8 cellular contexts compared by ENCODE assay signal in the genomic region with DNA sequence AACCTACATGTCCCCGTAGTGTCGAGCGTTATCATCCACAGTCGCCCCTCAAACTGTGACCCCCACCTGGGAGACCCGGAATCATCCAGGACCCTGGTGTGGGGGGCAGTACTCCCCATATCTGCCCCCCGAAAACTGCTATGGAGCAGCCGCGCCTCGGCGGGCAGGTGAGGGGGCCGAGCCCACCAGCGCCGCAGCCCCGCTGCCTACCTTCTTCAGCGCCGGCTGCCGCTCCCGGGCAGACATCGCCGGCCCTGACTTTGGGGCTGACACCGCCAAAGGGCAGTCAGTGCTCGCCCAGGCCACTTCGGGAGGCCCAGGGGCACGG. TPM values are rescaled to one million over a fixed set of nuclear protein-coding genes. Genes with fewer than 3 reads are reported as not detected.
DNase-seq lines count a peak whose midpoint lies in the region; ATAC-seq and TF ChIP-seq lines count a peak whose summit lies in the region.

No MANE protein-coding gene starts in this region.

- peaks cover 82% of the 10 kb centered on the region for H3K27me3 Mint-ChIP-seq in MCF 10A (ENCODE audit: insufficient read depth, unreplicated experiment)

- no peaks in the 10 kb centered on the region for H3K36me3 Mint-ChIP-seq in MCF 10A (ENCODE audit: insufficient read depth, unreplicated experiment)

- intact Hi-C loops in breast epithelium (cut with DNase I; ENCODE audit: low total_unique reads) (no loop called here), MCF 10A (cut with micrococcal nuclease) (loop anchor here (10.0 kb wide), 1 partner anchor 523 kb away; no protein-coding TSS in a partner anchor), upper lobe of right lung (cut with DNase I) (no loop called here)

- H3K36me3 ChIP-seq in breast epithelium (no peaks in the 10 kb centered on the region), brain microvascular endothelial cell (replicated peaks) (no peaks in the 10 kb centered on the region), upper lobe of right lung (no peaks in the 10 kb centered on the region)

- H3K9me3 ChIP-seq in breast epithelium: no peaks in the 10 kb centered on the region
- H3K9me3 ChIP-seq in mononuclear cell (ENCODE audit: low read depth, low read length): no peaks in the 10 kb centered on the region
- no peaks in the 10 kb centered on the region for H3K9me3 ChIP-seq in upper lobe of right lung

- in situ Hi-C loops in brain microvascular endothelial cell (cut with HindIII; ENCODE audit: low pct_ligation_motif_present, low sequenced_read_pairs): no loop called here

- ATAC-seq in upper lobe of right lung: no peak
- ATAC-seq in HG03108 (IDR thresholded peaks at IDR 0.05; ENCODE audit: unreplicated experiment): no peak

- peak overlapping the region; percentile 62 to 88 (median 75) for H3K4me3 ChIP-seq in breast epithelium
- H3K4me3 ChIP-seq in brain microvascular endothelial cell (ENCODE audit: low read depth, low read length): peak overlapping the region; percentile 61
- H3K4me3 ChIP-seq in mononuclear cell (ENCODE audit: low read length): peak overlapping the region; percentile 24
- peak overlapping the region; percentile 77 for H3K4me3 ChIP-seq in upper lobe of right lung

- POLR2A ChIA-PET in MCF 10A (lab: Yijun Ruan, JAX) (no interaction called here), HEK293T (lab: Yijun Ruan, JAX) (no interaction called here)

- H3K27me3 ChIP-seq in breast epithelium (peaks cover 0 to 4% of the 10 kb centered on the region in 2 donors), brain microvascular endothelial cell (replicated peaks) (peaks cover 18% of the 10 kb centered on the region), mononuclear cell (ENCODE audit: insufficient read depth, low read length) (peaks cover 68% of the 10 kb centered on the region), upper lobe of right lung (no peaks in the 10 kb centered on the region)

- CTCF ChIA-PET in MCF 10A (lab: Yijun Ruan, JAX): no interaction called here
- CTCF ChIA-PET in HEK293T (lab: Yijun Ruan, JAX): no interaction called here

- no TSS peak for BruUV-seq in MCF 10A (replicated peaks; lab: Mats Ljungman, UMichigan)

- DNase-seq in breast epithelium (ENCODE audit: low spot score in 2 of 2) (no peak), MCF 10A (ENCODE audit: unreplicated experiment) (no peak), brain microvascular endothelial cell (no peak), upper lobe of right lung (no peak), HEK293T (ENCODE audit: extremely low spot score) (no peak)
- no peak for DNase-seq in stimulated activated CD8-positive, alpha-beta memory T cell treated with anti-CD3 and anti-CD28 coated beads, Interleukin-4, amount 100 ng/mL, for 48 hours

- H3K27ac Mint-ChIP-seq in MCF 10A (ENCODE audit: low read depth, unreplicated experiment): no peak overlapping the region

- peak overlapping the region; percentile 71 to 93 for H3K27ac ChIP-seq in breast epithelium
- H3K27ac ChIP-seq in brain microvascular endothelial cell: no peak overlapping the region
- H3K27ac ChIP-seq in upper lobe of right lung: peak overlapping the region; percentile 73

- H3K4me1 ChIP-seq in breast epithelium (peaks cover 0 to 10% of the 10 kb centered on the region in 2 donors), mononuclear cell (ENCODE audit: insufficient read depth, low read length) (peaks cover 28% of the 10 kb centered on the region), upper lobe of right lung (no peaks in the 10 kb centered on the region)

- no peak overlapping the region for H3K4me3 Mint-ChIP-seq in MCF 10A (ENCODE audit: unreplicated experiment)

- TF ChIP-seq CTCF in breast epithelium (IDR thresholded peaks at IDR 0.05): no peak
- no peak for TF ChIP-seq CTCF in MCF 10A (IDR thresholded peaks at IDR 0.05; ENCODE audit: unreplicated experiment)
- TF ChIP-seq CTCF in brain microvascular endothelial cell (IDR thresholded peaks at IDR 0.05; ENCODE audit: low read depth, low read length, missing control alignments): no peak
- no peak for TF ChIP-seq CTCF in upper lobe of right lung (IDR thresholded peaks at IDR 0.05)

- H3K9me3 Mint-ChIP-seq in MCF 10A (ENCODE audit: unreplicated experiment): no peaks in the 10 kb centered on the region

- peaks cover 4% of the 10 kb centered on the region for H3K4me1 Mint-ChIP-seq in MCF 10A (ENCODE audit: insufficient read depth, unreplicated experiment)

- no peak for TF ChIP-seq POLR2A in breast epithelium (IDR thresholded peaks at IDR 0.05)

TF ChIP-seq in HEK293T, 16 proteins besides CTCF, POLR2A, EP300 and RAD21:
- TF ChIP-seq TARDBP (IDR thresholded peaks at IDR 0.05) (no peak), L3MBTL2 (conservative IDR thresholded peaks at IDR 0.05) (no peak), LEF1 (IDR thresholded peaks at IDR 0.05; ENCODE audit: borderline replicate concordance) (no peak), FOXA1 (IDR thresholded peaks at IDR 0.05) (no peak), FOXM1 (IDR thresholded peaks at IDR 0.05; ENCODE audit: borderline replicate concordance) (no peak), CTBP1 (IDR thresholded peaks at IDR 0.05; ENCODE audit: borderline replicate concordance) (no peak)
- TF ChIP-seq, protein P1, sequence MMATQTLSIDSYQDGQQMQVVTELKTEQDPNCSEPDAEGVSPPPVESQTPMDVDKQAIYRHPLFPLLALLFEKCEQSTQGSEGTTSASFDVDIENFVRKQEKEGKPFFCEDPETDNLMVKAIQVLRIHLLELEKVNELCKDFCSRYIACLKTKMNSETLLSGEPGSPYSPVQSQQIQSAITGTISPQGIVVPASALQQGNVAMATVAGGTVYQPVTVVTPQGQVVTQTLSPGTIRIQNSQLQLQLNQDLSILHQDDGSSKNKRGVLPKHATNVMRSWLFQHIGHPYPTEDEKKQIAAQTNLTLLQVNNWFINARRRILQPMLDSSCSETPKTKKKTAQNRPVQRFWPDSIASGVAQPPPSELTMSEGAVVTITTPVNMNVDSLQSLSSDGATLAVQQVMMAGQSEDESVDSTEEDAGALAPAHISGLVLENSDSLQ (IDR thresholded peaks at IDR 0.05): no peak

RNA-seq across cellular contexts. Expression of gene ARHGAP20, which starts 0.8 kb away (rescaled TPM):
- 10 to 100 TPM in 2 of 3 donors, 1 to 10 TPM in 1; 5.4 to 34.6 (median 11.8) TPM for total RNA-seq in breast epithelium
- total RNA-seq in MCF 10A (2022): not detected in 2 replicates
- total RNA-seq in mononuclear cell: 0.21 TPM
- total RNA-seq in upper lobe of right lung: 6.6 TPM

Comparison
In these comparisons a context has a peak if more than half of its experiments do, and no peak if none do; other contexts are left out.
1. H3K4me3 ChIP-seq: peak in every context shown above with its lines; median percentile 77 in upper lobe of right lung; 75 in breast epithelium; 61 in brain microvascular endothelial cell; 24 in mononuclear cell.